ENCODE assay signal across 2 cellular contexts in genomic region chr7:44772867-44773266, GRCh38.
A peak's percentile ranks its signal among the peaks of the same experiment; 100 is the strongest.
TF ChIP-seq lines count a peak whose summit lies in the region.

No MANE protein-coding gene starts in this region.

TF ChIP-seq in HepG2, 621 proteins besides CTCF, POLR2A, EP300 and RAD21 (continues in another document):
- peak; percentile 50; the same call in 1 of the 2 replicates for TF ChIP-seq ZNF770 (CRISPR knock-in tag; IDR thresholded peaks at IDR 0.05)
- 0 out of 2 replicates have a peak, but pooled peaks have one; percentile 19 for TF ChIP-seq KDM2A (CRISPR knock-in tag; IDR thresholded peaks at IDR 0.05; ENCODE audit: borderline replicate concordance, low read depth)
- TF ChIP-seq SMC3 (IDR thresholded peaks at IDR 0.05; ENCODE audit: low read length) = peak; percentile 15; the same call in 1 of the 2 replicates
- no peak for TF ChIP-seq ZNF687 (CRISPR knock-in tag; IDR thresholded peaks at IDR 0.05)
- 0 out of 2 replicates have a peak, but pooled peaks have one; percentile 23 for TF ChIP-seq HNF1B (CRISPR knock-in tag; IDR thresholded peaks at IDR 0.05)
- peak; percentile 31; the same call in 1 of the 2 replicates for TF ChIP-seq ZNF501 (CRISPR knock-in tag; IDR thresholded peaks at IDR 0.05)
- no peak for TF ChIP-seq ETS1 (CRISPR knock-in tag; IDR thresholded peaks at IDR 0.05)
- TF ChIP-seq ZSCAN21 (CRISPR knock-in tag; IDR thresholded peaks at IDR 0.05; ENCODE audit: borderline replicate concordance) = peak; percentile 98
- 0 out of 2 replicates have a peak, but pooled peaks have one; percentile 20 for TF ChIP-seq SAP130 (CRISPR knock-in tag; IDR thresholded peaks at IDR 0.05; ENCODE audit: low read depth)
- peak; percentile 80 for TF ChIP-seq STAG1 (CRISPR knock-in tag; IDR thresholded peaks at IDR 0.05)
- no peak for TF ChIP-seq THAP11 (CRISPR knock-in tag; IDR thresholded peaks at IDR 0.05)
- TF ChIP-seq ZNF121 (CRISPR knock-in tag; IDR thresholded peaks at IDR 0.05) = no peak
- TF ChIP-seq ZBTB39 (CRISPR knock-in tag; IDR thresholded peaks at IDR 0.05) = peak; percentile 62; the same call in 1 of the 2 replicates
- TF ChIP-seq KLF9 (CRISPR knock-in tag; IDR thresholded peaks at IDR 0.05; ENCODE audit: low read depth) = no peak

TF ChIP-seq in H1, 55 proteins besides CTCF, POLR2A, EP300 and RAD21:
- TF ChIP-seq CHD7 (IDR thresholded peaks at IDR 0.05; ENCODE audit: insufficient replicate concordance, low read length) (no peak), CREB1 (IDR thresholded peaks at IDR 0.05) (no peak), SRF (IDR thresholded peaks at IDR 0.05; ENCODE audit: low read depth, low read length) (no peak), CEBPB (IDR thresholded peaks at IDR 0.05; ENCODE audit: low read depth, low read length) (no peak), BACH1 (IDR thresholded peaks at IDR 0.05; ENCODE audit: low read length) (no peak), RFX5 (IDR thresholded peaks at IDR 0.05; ENCODE audit: borderline replicate concordance, low read depth, low read length) (no peak), CTBP2 (IDR thresholded peaks at IDR 0.05; ENCODE audit: borderline replicate concordance, insufficient read depth, insufficient read length, low read length) (no peak), E2F6 (IDR thresholded peaks at IDR 0.05) (no peak), ATF3 (IDR thresholded peaks at IDR 0.05; ENCODE audit: insufficient read depth, low read depth, low read length) (no peak)
TF ChIP-seq in H1: peak in this region for 0.
